ENCODE assay signal across 15 cellular contexts in the genomic region with DNA sequence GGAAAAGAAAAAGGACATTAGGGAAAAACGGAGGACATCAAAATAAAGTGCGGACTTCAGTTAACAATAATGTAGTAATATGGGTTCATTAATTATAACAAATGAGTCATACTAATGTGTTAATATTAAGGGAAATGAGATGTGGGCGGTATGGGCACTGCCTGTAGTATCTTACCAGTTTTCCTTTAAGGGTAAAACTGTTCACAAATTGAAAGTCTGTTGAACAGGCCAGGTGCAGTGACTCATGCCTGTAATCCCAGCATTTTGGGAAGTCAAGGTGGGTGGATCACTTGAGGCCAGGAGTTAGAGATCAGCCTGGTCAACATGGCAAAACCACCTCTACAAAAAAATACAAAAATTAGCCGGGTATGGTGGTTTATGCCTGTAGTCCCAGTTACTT. TPM values are rescaled to one million over a fixed set of nuclear protein-coding genes. Genes with fewer than 3 reads are reported as not detected.
A peak's percentile ranks its signal among the peaks of the same experiment; 100 is the strongest.
DNase-seq lines count a peak whose midpoint lies in the region; FAIRE-seq and TF ChIP-seq lines count a peak whose summit lies in the region.
"Had no signal": no experiment of that assay in that cellular context is flagged by ENCODE, and none has a peak within 500 bp of the region (broad histone marks: within the 10 kb centered on the region; RNA-seq: fewer than 3 reads in every experiment).

No MANE protein-coding gene starts in this region.

- H3K4me3 ChIP-seq in OCI-LY3 (ENCODE audit: low read length): no peak overlapping the region
- H3K4me3 ChIP-seq in bronchial epithelial cell (ENCODE audit: low read depth, low read length): no peak overlapping the region
- H3K4me3 ChIP-seq in esophagus squamous epithelium: no peak overlapping the region
- H3K4me3 ChIP-seq: K562 had no signal

- intact Hi-C loops in esophagus squamous epithelium (cut with DNase I): loop anchor here (5.0 kb wide), 1 partner anchor 139 kb away; no protein-coding TSS in a partner anchor

- no peak overlapping the region for H3K27ac ChIP-seq in OCI-LY3 (ENCODE audit: low read length)
- no peak overlapping the region for H3K27ac ChIP-seq in esophagus squamous epithelium
- H3K27ac ChIP-seq: 22Rv1, HL-60 had no signal

- H3K9ac ChIP-seq in OCI-LY3 (ENCODE audit: low read length): no peak overlapping the region

- H3K4me1 ChIP-seq in OCI-LY3 (ENCODE audit: low read length) (peaks cover 41% of the 10 kb centered on the region), esophagus squamous epithelium (peaks cover 0 to 14% (median 5%) of the 10 kb centered on the region in 3 donors)

- no peak for TF ChIP-seq POLR2A in esophagus squamous epithelium (IDR thresholded peaks at IDR 0.05)

- no peak for TF ChIP-seq CTCF in OCI-LY3 (IDR thresholded peaks at IDR 0.05; ENCODE audit: low read depth, low read length)
- TF ChIP-seq CTCF in bronchial epithelial cell (IDR thresholded peaks at IDR 0.05; ENCODE audit: insufficient read depth, low read length, severe bottlenecking): no peak
- TF ChIP-seq CTCF in esophagus squamous epithelium (IDR thresholded peaks at IDR 0.05): no peak

- H3K36me3 ChIP-seq in OCI-LY3 (replicated peaks; ENCODE audit: low read depth, low read length): no peaks in the 10 kb centered on the region
- H3K36me3 ChIP-seq in bronchial epithelial cell (ENCODE audit: control insufficient read depth, insufficient read depth, low read length): no peaks in the 10 kb centered on the region
- no peaks in the 10 kb centered on the region for H3K36me3 ChIP-seq in esophagus squamous epithelium

- no peaks in the 10 kb centered on the region for H3K79me2 ChIP-seq in OCI-LY3 (ENCODE audit: low read length)

- DNase-seq in DMS53 (lab: John Stamatoyannopoulos, UW) (peak; percentile 44), DMS53 treated with DMSO at 0.1 percent for 48 hours (lab: John Stamatoyannopoulos, UW; ENCODE audit: unreplicated experiment) (no peak), bronchial epithelial cell (ENCODE audit: low read depth) (peak; percentile 37), NCI-H1417 (lab: John Stamatoyannopoulos, UW) (no peak), esophagus squamous epithelium (lab: John Stamatoyannopoulos, UW) (no peak)
- no peak for DNase-seq in activated CD8-positive, alpha-beta memory T cell treated with anti-CD3 and anti-CD28 coated beads, Interleukin-2, amount 50 U/mL, for 48 hours
- DNase-seq: CD8-positive, alpha-beta memory T cell; DND-41; GDM1; HCEC 1CT; HFFc6 had no signal

- 37 to 38% methylated on average over 3 to 4 of the region's 4 CpGs for WGBS in esophagus squamous epithelium, 2 donors

- H3K9me3 ChIP-seq in OCI-LY3 (ENCODE audit: insufficient read depth, low read length) (no peaks in the 10 kb centered on the region), esophagus squamous epithelium (no peaks in the 10 kb centered on the region)

- H2AFZ ChIP-seq in OCI-LY3 (ENCODE audit: low read depth, low read length): no peak overlapping the region

- no peak for FAIRE-seq in bronchial epithelial cell (lab: Jason Lieb, UNC)
- FAIRE-seq: K562 had no signal

- peak overlapping the region; percentile 27 for H3K4me2 ChIP-seq in OCI-LY3 (ENCODE audit: low read length)

- peaks cover 20% of the 10 kb centered on the region for H3K27me3 ChIP-seq in OCI-LY3 (ENCODE audit: low read depth, low read length)
- no peaks in the 10 kb centered on the region for H3K27me3 ChIP-seq in bronchial epithelial cell (ENCODE audit: control insufficient read depth, insufficient read depth, low read length)
- H3K27me3 ChIP-seq in esophagus squamous epithelium: no peaks in the 10 kb centered on the region

- no peaks in the 10 kb centered on the region for H4K20me1 ChIP-seq in OCI-LY3 (ENCODE audit: insufficient read depth, low read length)

RNA-seq across cellular contexts. Expression of a gene that starts 56.8 kb away (rescaled TPM):
- 12.1 and 16.6 TPM in 2 replicates for total RNA-seq in bronchial epithelial cell
- 10 to 100 TPM in 1 of 4 donors, 1 to 10 TPM in 3; 6.9 to 12.5 (median 7.8) TPM for total RNA-seq in esophagus squamous epithelium

Comparison
In these comparisons a context has a peak if more than half of its experiments do, and no peak if none do; other contexts are left out.
1. DNase-seq: peak in DMS53 (single experiment) and bronchial epithelial cell (single experiment); none in DMS53 treated with DMSO at 0.1 percent for 48 hours (single experiment), activated CD8-positive, alpha-beta memory T cell treated with anti-CD3 and anti-CD28 coated beads, Interleukin-2, amount 50 U/mL, for 48 hours (single experiment), NCI-H1417 (0 of 3) and esophagus squamous epithelium (single experiment).